ENCODE assay signal across 16 cellular contexts in the genomic region with DNA sequence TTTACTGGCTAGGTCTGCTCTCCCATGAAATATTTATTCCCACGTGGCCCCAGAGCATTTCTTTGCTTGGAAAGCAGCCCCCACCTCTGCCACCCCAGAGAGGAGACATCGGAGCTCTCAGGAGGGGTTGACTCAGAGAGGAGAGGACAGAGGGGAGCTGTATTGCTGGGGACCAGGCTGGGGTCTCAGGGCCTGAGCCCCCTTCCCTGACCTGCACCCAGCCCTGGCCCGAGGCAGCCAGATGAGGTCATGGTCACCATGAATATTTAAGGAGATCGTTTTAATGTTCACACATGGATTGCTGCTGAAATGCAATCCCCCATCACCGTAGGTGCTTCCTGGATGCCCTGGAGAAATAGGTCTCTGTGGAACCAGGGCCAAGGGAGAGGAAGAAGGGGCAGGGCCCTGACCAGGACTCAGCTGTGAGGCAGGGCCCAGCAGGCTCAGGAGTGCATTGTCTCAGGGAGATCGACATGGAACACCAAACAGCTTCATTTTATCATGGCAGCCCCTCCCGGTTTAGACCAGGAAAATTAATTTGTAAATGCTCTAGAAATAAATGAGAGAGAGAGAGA.
DNase-seq lines count a peak whose midpoint lies in the region; ATAC-seq, FAIRE-seq and TF ChIP-seq lines count a peak whose summit lies in the region.
"Had no signal": no experiment of that assay in that cellular context is flagged by ENCODE, and none has a peak within 500 bp of the region (broad histone marks: within the 10 kb centered on the region; RNA-seq: fewer than 3 reads in every experiment).

No MANE protein-coding gene starts in this region.

- peaks cover 27% of the 10 kb centered on the region for H3K9me3 Mint-ChIP-seq in neural progenitor cell

- peaks cover 7% of the 10 kb centered on the region for H3K27me3 Mint-ChIP-seq in neural progenitor cell (ENCODE audit: insufficient read depth, low read depth)

- no peaks in the 10 kb centered on the region for H3K36me3 ChIP-seq in right lobe of liver
- H3K36me3 ChIP-seq in HepG2 (replicated peaks in 1 of 2; ENCODE audit: control insufficient read depth in 1 of 2, insufficient read depth in 2 of 2, low read length in 2 of 2) = no peaks in the 10 kb centered on the region
- H3K36me3 ChIP-seq in colonic mucosa = no peaks in the 10 kb centered on the region
- no peaks in the 10 kb centered on the region for H3K36me3 ChIP-seq in neural progenitor cell
- H3K36me3 ChIP-seq: MG63, SJSA1 had no signal

- no peak overlapping the region for H3K27ac ChIP-seq in right lobe of liver
- no peak overlapping the region for H3K27ac ChIP-seq in HepG2 (ENCODE audit: extremely low read length, insufficient read depth, low read length)
- no peak overlapping the region for H3K27ac ChIP-seq in colonic mucosa
- H3K27ac ChIP-seq in neural progenitor cell = no peak overlapping the region
- H3K27ac ChIP-seq: SJSA1 had no signal

- H3K36me3 Mint-ChIP-seq in neural progenitor cell = no peaks in the 10 kb centered on the region

- H3K4me1 Mint-ChIP-seq in neural progenitor cell = peaks cover 28% of the 10 kb centered on the region

- peaks cover 6% of the 10 kb centered on the region for H3F3A ChIP-seq in neural progenitor cell (ENCODE audit: low read depth)

- H3K9ac ChIP-seq in HepG2 (ENCODE audit: insufficient read depth, low read depth, low read length) (no peak overlapping the region), colonic mucosa (ENCODE audit: low read depth in 2 of 2, low read length in 2 of 2) (no peak overlapping the region), neural progenitor cell (no peak overlapping the region)

- peak in 2 of 4 donors; percentile 4 to 11 for ATAC-seq in right lobe of liver
- ATAC-seq in HepG2 = no peak
- ATAC-seq in HG03139 (IDR thresholded peaks at IDR 0.05; ENCODE audit: unreplicated experiment) = no peak
- ATAC-seq: GM12878 had no signal

- H4K20me1 ChIP-seq in HepG2 (ENCODE audit: insufficient read depth, low read length) (no peaks in the 10 kb centered on the region), neural progenitor cell (ENCODE audit: low read depth) (no peaks in the 10 kb centered on the region)

- no peak for TF ChIP-seq RAD21 in HepG2 (CRISPR knock-in tag; IDR thresholded peaks at IDR 0.05)

- DNase-seq in right lobe of liver (peak in 2 of 3 donors; percentile 11 to 26), HepG2 (ENCODE audit: low spot score) (no peak), colonic mucosa (peak; percentile 10), neural progenitor cell (ENCODE audit: low spot score) (no peak), globus pallidus (ENCODE audit: low spot score) (no peak), activated gamma-delta T cell treated with Interleukin-2 at 50 U/mL for 16 hours (no peak)
- DNase-seq: AML-193; GDM1; mesendoderm; MG63; NCI-H1930; stimulated activated CD4-positive, alpha-beta T cell treated with anti-CD3 and anti-CD28 coated beads, Interleukin-2, amount 100 ng/mL, for 48 hours; T1000 had no signal

- H3K27me3 ChIP-seq in right lobe of liver (no peaks in the 10 kb centered on the region), HepG2 (ENCODE audit: control insufficient read depth in 1 of 2, insufficient read depth in 2 of 2, low read length in 2 of 2) (peaks cover 5 to 35% of the 10 kb centered on the region in 2 experiments; a peak in 4 of 5 replicates), colonic mucosa (no peaks in the 10 kb centered on the region), neural progenitor cell (no peaks in the 10 kb centered on the region)
- H3K27me3 ChIP-seq: MG63, SJSA1 had no signal

- POLR2A ChIA-PET in HepG2 (lab: Yijun Ruan, JAX) = no interaction called here

- TF ChIP-seq EP300 in HepG2 (IDR thresholded peaks at IDR 0.05; ENCODE audit: low read depth in 2 of 2, low read length in 2 of 2) = no peak
- TF ChIP-seq EP300 in HepG2 (CRISPR knock-in tag; IDR thresholded peaks at IDR 0.05; ENCODE audit: borderline replicate concordance) = no peak

- H3K79me2 ChIP-seq in HepG2 (ENCODE audit: insufficient read depth, low read length) (no peaks in the 10 kb centered on the region), neural progenitor cell (ENCODE audit: low read depth) (no peaks in the 10 kb centered on the region)

- H3K4me1 ChIP-seq in right lobe of liver = peaks cover 0 to 11% (median 3%) of the 10 kb centered on the region in 4 donors
- H3K4me1 ChIP-seq in HepG2 (ENCODE audit: insufficient read depth, low read length) = no peaks in the 10 kb centered on the region
- no peaks in the 10 kb centered on the region for H3K4me1 ChIP-seq in colonic mucosa
- H3K4me1 ChIP-seq in neural progenitor cell = no peaks in the 10 kb centered on the region
- H3K4me1 ChIP-seq: SJSA1 had no signal

- BruUV-seq in HepG2 (replicated peaks; lab: Mats Ljungman, UMichigan) = no TSS peak

- H3K4me2 ChIP-seq in HepG2 (ENCODE audit: low read depth, low read length) (no peak overlapping the region), neural progenitor cell (no peak overlapping the region)

- CTCF ChIA-PET in HepG2 (lab: Yijun Ruan, JAX; ENCODE audit: low intra/inter-chr PET ratio, low total read pairs) = no interaction called here

- TF ChIP-seq POLR2A in right lobe of liver (IDR thresholded peaks at IDR 0.05) (no peak), HepG2 (IDR thresholded peaks at IDR 0.05; ENCODE audit: insufficient read depth in 1 of 2, low read depth in 2 of 2, low read length in 2 of 2) (no peak)

- WGBS in right lobe of liver (ENCODE audit: insufficient coverage, low coverage, low lambda C conversion rate, missing lambda C conversion rate) = 72% methylated on average over 4 of the region's 7 CpGs
- 14% methylated on average over 7 of the region's 7 CpGs for WGBS in HepG2 (ENCODE audit: low lambda C conversion rate)

- H3K27ac Mint-ChIP-seq in neural progenitor cell = peak overlapping the region; percentile 42

- H3K9me3 ChIP-seq in right lobe of liver = no peaks in the 10 kb centered on the region
- H3K9me3 ChIP-seq in HepG2 (ENCODE audit: low read length) = peaks cover 24% of the 10 kb centered on the region
- H3K9me3 ChIP-seq in colonic mucosa = no peaks in the 10 kb centered on the region
- no peaks in the 10 kb centered on the region for H3K9me3 ChIP-seq in neural progenitor cell (ENCODE audit: low read depth)
- H3K9me3 ChIP-seq: MG63 had no signal

- FAIRE-seq in HepG2 (lab: Jason Lieb, UNC) = no peak
- FAIRE-seq: GM12878 had no signal

- no peak overlapping the region for H3K4me3 Mint-ChIP-seq in neural progenitor cell

- no peak overlapping the region for H2AFZ ChIP-seq in HepG2 (ENCODE audit: low read length)
- H2AFZ ChIP-seq in neural progenitor cell (replicated peaks) = no peak overlapping the region

- H3K4me3 ChIP-seq in right lobe of liver = no peak overlapping the region
- no peak overlapping the region for H3K4me3 ChIP-seq in HepG2 (replicated peaks in 1 of 3; ENCODE audit: insufficient read depth in 1 of 3, low read depth in 2 of 3, low read length in 3 of 3)
- no peak overlapping the region for H3K4me3 ChIP-seq in colonic mucosa
- no peak overlapping the region for H3K4me3 ChIP-seq in neural progenitor cell
- H3K4me3 ChIP-seq: GM12878, MG63, SJSA1 had no signal

- intact Hi-C loops in right lobe of liver (cut with DNase I) = loop anchor here in 1 of 2 donors (10.0 kb wide), 1 partner anchor 111 kb away; no protein-coding TSS in a partner anchor
- intact Hi-C loops in HepG2 (cut with micrococcal nuclease; ENCODE audit: unreplicated experiment) = no loop called here
- intact Hi-C loops in colonic mucosa (cut with DNase I) = no loop called here

- TF ChIP-seq CTCF in right lobe of liver (IDR thresholded peaks at IDR 0.05) = no peak
- no peak for TF ChIP-seq CTCF in HepG2 (CRISPR knock-in tag; IDR thresholded peaks at IDR 0.05)
- TF ChIP-seq CTCF in colonic mucosa (IDR thresholded peaks at IDR 0.05) = no peak
- TF ChIP-seq CTCF in neural progenitor cell (IDR thresholded peaks at IDR 0.05) = no peak

- in situ Hi-C loops in HepG2 (cut with HindIII; ENCODE audit: extremely low pct_ligation_motif_present, low pct_unique_long_range_greater_than_20kb) = no loop called here

TF ChIP-seq in HepG2, 621 proteins besides CTCF, POLR2A, EP300 and RAD21:
- TF ChIP-seq ZNF737 (CRISPR knock-in tag; IDR thresholded peaks at IDR 0.05; ENCODE audit: borderline replicate concordance) = no peak
- no peak for TF ChIP-seq ZNF367 (CRISPR knock-in tag; IDR thresholded peaks at IDR 0.05; ENCODE audit: borderline replicate concordance)
- no peak for TF ChIP-seq DPF2 (CRISPR knock-in tag; IDR thresholded peaks at IDR 0.05; ENCODE audit: borderline replicate concordance, low read depth)
- TF ChIP-seq, protein P1, sequence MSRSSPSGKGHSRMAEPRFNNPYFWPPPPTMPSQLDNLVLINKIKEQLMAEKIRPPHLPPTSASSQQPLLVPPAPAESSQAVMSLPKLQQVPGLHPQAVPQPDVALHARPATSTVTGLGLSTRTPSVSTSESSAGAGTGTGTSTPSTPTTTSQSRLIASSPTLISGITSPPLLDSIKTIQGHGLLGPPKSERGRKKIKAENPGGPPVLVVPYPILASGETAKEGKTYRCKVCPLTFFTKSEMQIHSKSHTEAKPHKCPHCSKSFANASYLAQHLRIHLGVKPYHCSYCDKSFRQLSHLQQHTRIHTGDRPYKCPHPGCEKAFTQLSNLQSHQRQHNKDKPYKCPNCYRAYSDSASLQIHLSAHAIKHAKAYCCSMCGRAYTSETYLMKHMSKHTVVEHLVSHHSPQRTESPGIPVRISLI (CRISPR knock-in tag; IDR thresholded peaks at IDR 0.05; ENCODE audit: borderline replicate concordance) = no peak

Comparison
In these comparisons a context has a peak if more than half of its experiments do, and no peak if none do; other contexts are left out.
1. DNase-seq: peak in right lobe of liver (2 of 3) and colonic mucosa (single experiment); none in HepG2 (single experiment), neural progenitor cell (single experiment), globus pallidus (single experiment) and activated gamma-delta T cell treated with Interleukin-2 at 50 U/mL for 16 hours (single experiment).